In the genomic region with DNA sequence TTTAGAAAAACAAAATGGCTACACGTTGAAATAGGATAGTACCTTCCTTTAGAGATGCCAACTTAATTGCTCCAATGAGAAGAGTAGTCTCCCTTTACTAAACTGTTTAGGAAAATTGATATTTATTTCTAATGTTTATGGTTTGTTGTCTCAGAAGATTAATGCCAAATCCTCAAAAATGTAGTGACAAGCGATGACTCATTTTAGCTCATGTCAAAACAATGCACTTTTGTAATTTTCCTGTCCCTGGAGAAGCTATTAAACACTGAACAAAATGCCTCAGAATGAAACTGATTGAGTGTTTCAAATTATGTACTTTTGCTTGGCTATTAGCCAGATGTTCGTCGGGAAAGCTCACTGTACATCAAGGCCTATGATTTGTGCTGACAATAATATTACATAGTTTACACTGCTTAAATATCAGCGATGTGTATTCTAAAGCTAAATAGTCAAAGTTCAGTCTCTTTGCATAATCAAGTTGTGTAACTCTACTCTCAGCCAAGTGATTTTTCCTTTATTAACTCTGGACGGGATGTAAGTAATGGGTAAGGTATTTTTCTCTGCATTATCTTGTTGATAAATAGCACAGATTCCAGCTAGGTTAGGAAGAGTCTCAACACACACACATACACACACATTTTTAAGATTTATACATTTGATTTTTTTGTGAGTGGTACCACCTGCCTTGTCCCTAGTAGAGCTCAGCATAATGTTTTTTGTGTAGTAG, we compare ENCODE assay signal across 1 cellular context.
A peak's percentile ranks its signal among the peaks of the same experiment; 100 is the strongest.
TF ChIP-seq lines count a peak whose summit lies in the region.

No MANE protein-coding gene starts in this region.

TF ChIP-seq in GM12878, 131 proteins besides CTCF, POLR2A, EP300 and RAD21 (continued from another document):
- TF ChIP-seq, protein P1, sequence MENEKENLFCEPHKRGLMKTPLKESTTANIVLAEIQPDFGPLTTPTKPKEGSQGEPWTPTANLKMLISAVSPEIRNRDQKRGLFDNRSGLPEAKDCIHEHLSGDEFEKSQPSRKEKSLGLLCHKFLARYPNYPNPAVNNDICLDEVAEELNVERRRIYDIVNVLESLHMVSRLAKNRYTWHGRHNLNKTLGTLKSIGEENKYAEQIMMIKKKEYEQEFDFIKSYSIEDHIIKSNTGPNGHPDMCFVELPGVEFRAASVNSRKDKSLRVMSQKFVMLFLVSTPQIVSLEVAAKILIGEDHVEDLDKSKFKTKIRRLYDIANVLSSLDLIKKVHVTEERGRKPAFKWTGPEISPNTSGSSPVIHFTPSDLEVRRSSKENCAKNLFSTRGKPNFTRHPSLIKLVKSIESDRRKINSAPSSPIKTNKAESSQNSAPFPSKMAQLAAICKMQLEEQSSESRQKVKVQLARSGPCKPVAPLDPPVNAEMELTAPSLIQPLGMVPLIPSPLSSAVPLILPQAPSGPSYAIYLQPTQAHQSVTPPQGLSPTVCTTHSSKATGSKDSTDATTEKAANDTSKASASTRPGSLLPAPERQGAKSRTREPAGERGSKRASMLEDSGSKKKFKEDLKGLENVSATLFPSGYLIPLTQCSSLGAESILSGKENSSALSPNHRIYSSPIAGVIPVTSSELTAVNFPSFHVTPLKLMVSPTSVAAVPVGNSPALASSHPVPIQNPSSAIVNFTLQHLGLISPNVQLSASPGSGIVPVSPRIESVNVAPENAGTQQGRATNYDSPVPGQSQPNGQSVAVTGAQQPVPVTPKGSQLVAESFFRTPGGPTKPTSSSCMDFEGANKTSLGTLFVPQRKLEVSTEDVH (IDR thresholded peaks at IDR 0.05; ENCODE audit: low read depth, partially characterized antibody): no peak
- no peak for TF ChIP-seq MYC (IDR thresholded peaks at IDR 0.05; ENCODE audit: insufficient read depth, insufficient read length, insufficient replicate concordance, low read length, severe bottlenecking)
- no peak for TF ChIP-seq SREBF2 (IDR thresholded peaks at IDR 0.05; ENCODE audit: low read length)
- no peak for TF ChIP-seq ASH2L (IDR thresholded peaks at IDR 0.05; ENCODE audit: borderline replicate concordance, low read depth)
- TF ChIP-seq NRF1 (conservative IDR thresholded peaks at IDR 0.05; ENCODE audit: low read depth, low read length): no peak
- no peak for TF ChIP-seq TCF3 (IDR thresholded peaks at IDR 0.05; ENCODE audit: borderline replicate concordance, insufficient read depth, low read depth, low read length)
- TF ChIP-seq, protein P2, sequence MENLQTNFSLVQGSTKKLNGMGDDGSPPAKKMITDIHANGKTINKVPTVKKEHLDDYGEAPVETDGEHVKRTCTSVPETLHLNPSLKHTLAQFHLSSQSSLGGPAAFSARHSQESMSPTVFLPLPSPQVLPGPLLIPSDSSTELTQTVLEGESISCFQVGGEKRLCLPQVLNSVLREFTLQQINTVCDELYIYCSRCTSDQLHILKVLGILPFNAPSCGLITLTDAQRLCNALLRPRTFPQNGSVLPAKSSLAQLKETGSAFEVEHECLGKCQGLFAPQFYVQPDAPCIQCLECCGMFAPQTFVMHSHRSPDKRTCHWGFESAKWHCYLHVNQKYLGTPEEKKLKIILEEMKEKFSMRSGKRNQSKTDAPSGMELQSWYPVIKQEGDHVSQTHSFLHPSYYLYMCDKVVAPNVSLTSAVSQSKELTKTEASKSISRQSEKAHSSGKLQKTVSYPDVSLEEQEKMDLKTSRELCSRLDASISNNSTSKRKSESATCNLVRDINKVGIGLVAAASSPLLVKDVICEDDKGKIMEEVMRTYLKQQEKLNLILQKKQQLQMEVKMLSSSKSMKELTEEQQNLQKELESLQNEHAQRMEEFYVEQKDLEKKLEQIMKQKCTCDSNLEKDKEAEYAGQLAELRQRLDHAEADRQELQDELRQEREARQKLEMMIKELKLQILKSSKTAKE (IDR thresholded peaks at IDR 0.05; ENCODE audit: low read depth, poor library complexity, severe bottlenecking): no peak
- TF ChIP-seq EED (IDR thresholded peaks at IDR 0.05; ENCODE audit: low read depth): 0 out of 2 replicates have a peak, but pooled peaks have one; percentile 24
- TF ChIP-seq, protein P3, sequence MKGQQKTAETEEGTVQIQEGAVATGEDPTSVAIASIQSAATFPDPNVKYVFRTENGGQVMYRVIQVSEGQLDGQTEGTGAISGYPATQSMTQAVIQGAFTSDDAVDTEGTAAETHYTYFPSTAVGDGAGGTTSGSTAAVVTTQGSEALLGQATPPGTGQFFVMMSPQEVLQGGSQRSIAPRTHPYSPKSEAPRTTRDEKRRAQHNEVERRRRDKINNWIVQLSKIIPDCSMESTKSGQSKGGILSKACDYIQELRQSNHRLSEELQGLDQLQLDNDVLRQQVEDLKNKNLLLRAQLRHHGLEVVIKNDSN (IDR thresholded peaks at IDR 0.05; ENCODE audit: borderline replicate concordance, extremely low read length, insufficient read depth, low read depth, low read length): no peak
- no peak for TF ChIP-seq ZBED1 (IDR thresholded peaks at IDR 0.05; ENCODE audit: borderline replicate concordance)
- no peak for TF ChIP-seq CEBPB (IDR thresholded peaks at IDR 0.05; ENCODE audit: borderline replicate concordance in 1 of 2, low read depth in 2 of 2, low read length in 2 of 2)
- TF ChIP-seq, protein P4, sequence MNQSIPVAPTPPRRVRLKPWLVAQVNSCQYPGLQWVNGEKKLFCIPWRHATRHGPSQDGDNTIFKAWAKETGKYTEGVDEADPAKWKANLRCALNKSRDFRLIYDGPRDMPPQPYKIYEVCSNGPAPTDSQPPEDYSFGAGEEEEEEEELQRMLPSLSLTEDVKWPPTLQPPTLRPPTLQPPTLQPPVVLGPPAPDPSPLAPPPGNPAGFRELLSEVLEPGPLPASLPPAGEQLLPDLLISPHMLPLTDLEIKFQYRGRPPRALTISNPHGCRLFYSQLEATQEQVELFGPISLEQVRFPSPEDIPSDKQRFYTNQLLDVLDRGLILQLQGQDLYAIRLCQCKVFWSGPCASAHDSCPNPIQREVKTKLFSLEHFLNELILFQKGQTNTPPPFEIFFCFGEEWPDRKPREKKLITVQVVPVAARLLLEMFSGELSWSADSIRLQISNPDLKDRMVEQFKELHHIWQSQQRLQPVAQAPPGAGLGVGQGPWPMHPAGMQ (IDR thresholded peaks at IDR 0.05; ENCODE audit: borderline replicate concordance): no peak
- peak; percentile 75 for TF ChIP-seq MTA2 (IDR thresholded peaks at IDR 0.05; ENCODE audit: low read depth)
- no peak for TF ChIP-seq ZZZ3 (IDR thresholded peaks at IDR 0.05; ENCODE audit: control insufficient read depth, insufficient read length, low read depth)
- TF ChIP-seq, protein P5, sequence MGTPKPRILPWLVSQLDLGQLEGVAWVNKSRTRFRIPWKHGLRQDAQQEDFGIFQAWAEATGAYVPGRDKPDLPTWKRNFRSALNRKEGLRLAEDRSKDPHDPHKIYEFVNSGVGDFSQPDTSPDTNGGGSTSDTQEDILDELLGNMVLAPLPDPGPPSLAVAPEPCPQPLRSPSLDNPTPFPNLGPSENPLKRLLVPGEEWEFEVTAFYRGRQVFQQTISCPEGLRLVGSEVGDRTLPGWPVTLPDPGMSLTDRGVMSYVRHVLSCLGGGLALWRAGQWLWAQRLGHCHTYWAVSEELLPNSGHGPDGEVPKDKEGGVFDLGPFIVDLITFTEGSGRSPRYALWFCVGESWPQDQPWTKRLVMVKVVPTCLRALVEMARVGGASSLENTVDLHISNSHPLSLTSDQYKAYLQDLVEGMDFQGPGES (IDR thresholded peaks at IDR 0.05): no peak
- TF ChIP-seq JUNB (IDR thresholded peaks at IDR 0.05): peak; percentile 76
- TF ChIP-seq KDM1A (IDR thresholded peaks at IDR 0.05; ENCODE audit: borderline replicate concordance): no peak
- TF ChIP-seq RAD51 (IDR thresholded peaks at IDR 0.05): no peak
- TF ChIP-seq, protein P6, sequence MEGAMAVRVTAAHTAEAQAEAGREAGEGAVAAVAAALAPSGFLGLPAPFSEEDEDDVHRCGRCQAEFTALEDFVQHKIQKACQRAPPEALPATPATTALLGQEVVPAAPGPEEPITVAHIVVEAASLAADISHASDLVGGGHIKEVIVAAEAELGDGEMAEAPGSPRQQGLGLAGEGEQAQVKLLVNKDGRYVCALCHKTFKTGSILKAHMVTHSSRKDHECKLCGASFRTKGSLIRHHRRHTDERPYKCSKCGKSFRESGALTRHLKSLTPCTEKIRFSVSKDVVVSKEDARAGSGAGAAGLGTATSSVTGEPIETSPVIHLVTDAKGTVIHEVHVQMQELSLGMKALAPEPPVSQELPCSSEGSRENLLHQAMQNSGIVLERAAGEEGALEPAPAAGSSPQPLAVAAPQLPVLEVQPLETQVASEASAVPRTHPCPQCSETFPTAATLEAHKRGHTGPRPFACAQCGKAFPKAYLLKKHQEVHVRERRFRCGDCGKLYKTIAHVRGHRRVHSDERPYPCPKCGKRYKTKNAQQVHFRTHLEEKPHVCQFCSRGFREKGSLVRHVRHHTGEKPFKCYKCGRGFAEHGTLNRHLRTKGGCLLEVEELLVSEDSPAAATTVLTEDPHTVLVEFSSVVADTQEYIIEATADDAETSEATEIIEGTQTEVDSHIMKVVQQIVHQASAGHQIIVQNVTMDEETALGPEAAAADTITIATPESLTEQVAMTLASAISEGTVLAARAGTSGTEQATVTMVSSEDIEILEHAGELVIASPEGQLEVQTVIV (IDR thresholded peaks at IDR 0.05; ENCODE audit: borderline replicate concordance, partially characterized antibody): no peak
- TF ChIP-seq SIX5 (IDR thresholded peaks at IDR 0.05; ENCODE audit: low read depth, low read length, severe bottlenecking): no peak
- TF ChIP-seq, protein P7, sequence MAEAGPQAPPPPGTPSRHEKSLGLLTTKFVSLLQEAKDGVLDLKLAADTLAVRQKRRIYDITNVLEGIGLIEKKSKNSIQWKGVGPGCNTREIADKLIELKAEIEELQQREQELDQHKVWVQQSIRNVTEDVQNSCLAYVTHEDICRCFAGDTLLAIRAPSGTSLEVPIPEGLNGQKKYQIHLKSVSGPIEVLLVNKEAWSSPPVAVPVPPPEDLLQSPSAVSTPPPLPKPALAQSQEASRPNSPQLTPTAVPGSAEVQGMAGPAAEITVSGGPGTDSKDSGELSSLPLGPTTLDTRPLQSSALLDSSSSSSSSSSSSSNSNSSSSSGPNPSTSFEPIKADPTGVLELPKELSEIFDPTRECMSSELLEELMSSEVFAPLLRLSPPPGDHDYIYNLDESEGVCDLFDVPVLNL (IDR thresholded peaks at IDR 0.05; ENCODE audit: low read depth, low read length): no peak
- 0 out of 2 replicates have a peak, but pooled peaks have one; percentile 12 for TF ChIP-seq BCL11A (IDR thresholded peaks at IDR 0.05; ENCODE audit: low read depth, low read length)
- TF ChIP-seq RBBP5 (conservative IDR thresholded peaks at IDR 0.05): no peak
- TF ChIP-seq RELA (IDR thresholded peaks at IDR 0.05; ENCODE audit: borderline replicate concordance, partially characterized antibody): no peak
- no peak for TF ChIP-seq ZNF217 (IDR thresholded peaks at IDR 0.05)
- no peak for TF ChIP-seq EZH2 (IDR thresholded peaks at IDR 0.05; ENCODE audit: borderline replicate concordance, control insufficient read depth, low read depth, low read length)
- no peak for TF ChIP-seq FOXK2 (IDR thresholded peaks at IDR 0.05)
- TF ChIP-seq GATAD2B (conservative IDR thresholded peaks at IDR 0.05; ENCODE audit: low read depth): no peak
- peak; percentile 52 for TF ChIP-seq SMAD1 (IDR thresholded peaks at IDR 0.05; ENCODE audit: low read depth, partially characterized antibody)
- no peak for TF ChIP-seq TARDBP (IDR thresholded peaks at IDR 0.05; ENCODE audit: borderline replicate concordance)
- TF ChIP-seq, protein P8, sequence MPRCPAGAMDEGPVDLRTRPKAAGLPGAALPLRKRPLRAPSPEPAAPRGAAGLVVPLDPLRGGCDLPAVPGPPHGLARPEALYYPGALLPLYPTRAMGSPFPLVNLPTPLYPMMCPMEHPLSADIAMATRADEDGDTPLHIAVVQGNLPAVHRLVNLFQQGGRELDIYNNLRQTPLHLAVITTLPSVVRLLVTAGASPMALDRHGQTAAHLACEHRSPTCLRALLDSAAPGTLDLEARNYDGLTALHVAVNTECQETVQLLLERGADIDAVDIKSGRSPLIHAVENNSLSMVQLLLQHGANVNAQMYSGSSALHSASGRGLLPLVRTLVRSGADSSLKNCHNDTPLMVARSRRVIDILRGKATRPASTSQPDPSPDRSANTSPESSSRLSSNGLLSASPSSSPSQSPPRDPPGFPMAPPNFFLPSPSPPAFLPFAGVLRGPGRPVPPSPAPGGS (IDR thresholded peaks at IDR 0.05; ENCODE audit: borderline replicate concordance, insufficient read depth, low read depth, low read length, poor library complexity, severe bottlenecking): no peak
- TF ChIP-seq IKZF2 (IDR thresholded peaks at IDR 0.05): peak in 1 of 2 experiments; percentile 31; a peak in 2 of 4 replicates
- no peak for TF ChIP-seq SMARCA5 (IDR thresholded peaks at IDR 0.05)
- TF ChIP-seq, protein P9, sequence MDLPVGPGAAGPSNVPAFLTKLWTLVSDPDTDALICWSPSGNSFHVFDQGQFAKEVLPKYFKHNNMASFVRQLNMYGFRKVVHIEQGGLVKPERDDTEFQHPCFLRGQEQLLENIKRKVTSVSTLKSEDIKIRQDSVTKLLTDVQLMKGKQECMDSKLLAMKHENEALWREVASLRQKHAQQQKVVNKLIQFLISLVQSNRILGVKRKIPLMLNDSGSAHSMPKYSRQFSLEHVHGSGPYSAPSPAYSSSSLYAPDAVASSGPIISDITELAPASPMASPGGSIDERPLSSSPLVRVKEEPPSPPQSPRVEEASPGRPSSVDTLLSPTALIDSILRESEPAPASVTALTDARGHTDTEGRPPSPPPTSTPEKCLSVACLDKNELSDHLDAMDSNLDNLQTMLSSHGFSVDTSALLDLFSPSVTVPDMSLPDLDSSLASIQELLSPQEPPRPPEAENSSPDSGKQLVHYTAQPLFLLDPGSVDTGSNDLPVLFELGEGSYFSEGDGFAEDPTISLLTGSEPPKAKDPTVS (IDR thresholded peaks at IDR 0.05; ENCODE audit: low read depth, low read length): no peak
- TF ChIP-seq ETV6 (conservative IDR thresholded peaks at IDR 0.05 in 1 of 2, IDR thresholded peaks at IDR 0.05 in 1 of 2; ENCODE audit: borderline replicate concordance in 1 of 2, low read depth in 1 of 2): no peak
- TF ChIP-seq FOXM1 (IDR thresholded peaks at IDR 0.05; ENCODE audit: low read depth, low read length): no peak
- TF ChIP-seq, protein P10, sequence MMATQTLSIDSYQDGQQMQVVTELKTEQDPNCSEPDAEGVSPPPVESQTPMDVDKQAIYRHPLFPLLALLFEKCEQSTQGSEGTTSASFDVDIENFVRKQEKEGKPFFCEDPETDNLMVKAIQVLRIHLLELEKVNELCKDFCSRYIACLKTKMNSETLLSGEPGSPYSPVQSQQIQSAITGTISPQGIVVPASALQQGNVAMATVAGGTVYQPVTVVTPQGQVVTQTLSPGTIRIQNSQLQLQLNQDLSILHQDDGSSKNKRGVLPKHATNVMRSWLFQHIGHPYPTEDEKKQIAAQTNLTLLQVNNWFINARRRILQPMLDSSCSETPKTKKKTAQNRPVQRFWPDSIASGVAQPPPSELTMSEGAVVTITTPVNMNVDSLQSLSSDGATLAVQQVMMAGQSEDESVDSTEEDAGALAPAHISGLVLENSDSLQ (IDR thresholded peaks at IDR 0.05): 0 out of 2 replicates have a peak, but pooled peaks have one; percentile 9
